Comparison of ENCODE assay signal across 9 cellular contexts in the genomic region with DNA sequence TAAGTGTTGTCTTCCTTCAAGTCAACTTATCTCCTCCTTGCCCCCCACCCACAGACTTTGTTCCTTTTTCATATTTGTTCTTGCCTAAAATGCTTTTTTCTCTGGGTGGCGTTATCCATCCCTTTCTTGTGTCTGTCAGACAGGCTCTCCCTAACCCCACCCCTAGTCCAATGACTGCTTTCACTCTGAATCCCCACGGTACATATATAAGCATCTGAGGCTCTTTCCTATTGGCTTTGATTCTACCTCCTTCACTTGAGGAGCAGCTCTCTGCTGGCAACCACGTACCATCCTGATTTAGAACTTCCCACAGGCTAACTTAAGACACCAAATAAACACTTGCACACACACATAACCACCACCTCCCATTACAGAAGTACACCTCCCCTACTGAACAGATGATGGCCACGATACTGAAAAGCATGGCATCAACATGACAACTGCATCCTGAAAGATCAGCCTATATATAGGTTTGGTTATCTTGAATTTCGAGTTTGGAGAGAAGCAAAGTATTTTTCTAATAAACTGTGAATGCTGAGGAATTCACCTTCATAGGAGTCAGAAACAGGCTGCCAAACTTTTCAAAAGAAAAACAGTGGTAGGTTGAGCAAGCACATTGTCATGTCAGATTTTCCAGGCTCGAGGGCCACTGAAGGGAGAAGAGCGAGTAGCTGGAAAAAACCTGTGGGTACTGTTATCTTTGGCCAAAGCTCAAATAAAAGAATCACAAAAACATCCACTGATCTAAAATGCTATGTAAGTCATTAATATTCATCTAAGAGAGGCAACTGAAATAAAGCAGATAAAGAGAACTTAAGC. TPM values are rescaled to one million over a fixed set of nuclear protein-coding genes. Genes with fewer than 3 reads are reported as not detected.
A peak's percentile ranks its signal among the peaks of the same experiment; 100 is the strongest.
DNase-seq lines count a peak whose midpoint lies in the region; ATAC-seq, FAIRE-seq and TF ChIP-seq lines count a peak whose summit lies in the region.
"Had no signal": no experiment of that assay in that cellular context is flagged by ENCODE, and none has a peak within 500 bp of the region (broad histone marks: within the 10 kb centered on the region; RNA-seq: fewer than 3 reads in every experiment).

No MANE protein-coding gene starts in this region.

- H3K4me1 Mint-ChIP-seq in activated T-cell treated with anti-CD3 and anti-CD28 coated beads, Interleukin-2, amount 50 U/mL, for 72 hours (ENCODE audit: low read depth), result peaks cover 89% of the 10 kb centered on the region
- H3K4me1 Mint-ChIP-seq in activated T-helper 2 cell treated with anti-CD3 and anti-CD28 coated beads, Interferon-gamma antibody, Interleukin-2, Interleukin-4, amounts not matched to agents 10 μg/mL and 5 μg/mL and 100 μg/mL, durations not matched to agents 14 hours and 24 hours and 36 hours (ENCODE audit: low read depth), result peaks cover 69% of the 10 kb centered on the region
- H3K4me1 Mint-ChIP-seq in stimulated activated memory B cell treated with anti-CD40 and anti-IgM and Interleukin-4, amounts not matched to agents 10 μg/mL and 1 μg/mL and 100 μg/mL, for 72 hours, result peaks cover 80% of the 10 kb centered on the region

- H3K27me3 Mint-ChIP-seq in activated T-cell treated with anti-CD3 and anti-CD28 coated beads, Interleukin-2, amount 50 U/mL, for 72 hours (ENCODE audit: low read depth), result no peaks in the 10 kb centered on the region
- H3K27me3 Mint-ChIP-seq in activated T-helper 2 cell treated with anti-CD3 and anti-CD28 coated beads, Interferon-gamma antibody, Interleukin-2, Interleukin-4, amounts not matched to agents 10 μg/mL and 5 μg/mL and 100 μg/mL, durations not matched to agents 14 hours and 24 hours and 36 hours (ENCODE audit: low read depth), result no peaks in the 10 kb centered on the region
- H3K27me3 Mint-ChIP-seq in stimulated activated memory B cell treated with anti-CD40 and anti-IgM and Interleukin-4, amounts not matched to agents 10 μg/mL and 1 μg/mL and 100 μg/mL, for 72 hours, result no peaks in the 10 kb centered on the region

- TF ChIP-seq CTCF in fibroblast of the aortic adventitia (IDR thresholded peaks at IDR 0.05; ENCODE audit: insufficient read depth, low read length), result no peak
- no peak for TF ChIP-seq CTCF in D721Med (IDR thresholded peaks at IDR 0.05; ENCODE audit: insufficient read depth, missing control alignments)

- peak overlapping the region; percentile 44 for H3K4me3 Mint-ChIP-seq in activated T-cell treated with anti-CD3 and anti-CD28 coated beads, Interleukin-2, amount 50 U/mL, for 72 hours
- H3K4me3 Mint-ChIP-seq in activated T-helper 2 cell treated with anti-CD3 and anti-CD28 coated beads, Interferon-gamma antibody, Interleukin-2, Interleukin-4, amounts not matched to agents 10 μg/mL and 5 μg/mL and 100 μg/mL, durations not matched to agents 14 hours and 24 hours and 36 hours (ENCODE audit: low read depth), result peak overlapping the region; percentile 43
- peak overlapping the region; percentile 32 for H3K4me3 Mint-ChIP-seq in stimulated activated memory B cell treated with anti-CD40 and anti-IgM and Interleukin-4, amounts not matched to agents 10 μg/mL and 1 μg/mL and 100 μg/mL, for 72 hours

- H3K36me3 Mint-ChIP-seq in activated T-cell treated with anti-CD3 and anti-CD28 coated beads, Interleukin-2, amount 50 U/mL, for 72 hours (ENCODE audit: insufficient read depth in 2 of 2), result peaks cover 14 to 29% of the 10 kb centered on the region in 2 donors
- H3K36me3 Mint-ChIP-seq in activated T-helper 2 cell treated with anti-CD3 and anti-CD28 coated beads, Interferon-gamma antibody, Interleukin-2, Interleukin-4, amounts not matched to agents 10 μg/mL and 5 μg/mL and 100 μg/mL, durations not matched to agents 14 hours and 24 hours and 36 hours (ENCODE audit: low read depth), result peaks cover 55% of the 10 kb centered on the region
- peaks cover 35% of the 10 kb centered on the region for H3K36me3 Mint-ChIP-seq in stimulated activated memory B cell treated with anti-CD40 and anti-IgM and Interleukin-4, amounts not matched to agents 10 μg/mL and 1 μg/mL and 100 μg/mL, for 72 hours

- ATAC-seq in activated T-cell treated with anti-CD3 and anti-CD28 coated beads, Interleukin-2, amount 50 U/mL, for 72 hours (replicated peaks in 1 of 2), result peak in 1 of 2 donors; percentile 27
- ATAC-seq in stimulated activated memory B cell treated with anti-CD40 and anti-IgM and Interleukin-4, amounts not matched to agents 10 μg/mL and 1 μg/mL and 100 μg/mL, for 72 hours, result peak; percentile 35
- ATAC-seq in HG03432 (IDR thresholded peaks at IDR 0.05; ENCODE audit: unreplicated experiment) (no peak), GM21381 (IDR thresholded peaks at IDR 0.05; ENCODE audit: unreplicated experiment) (no peak)

- intact Hi-C loops in activated T-helper 2 cell treated with anti-CD3 and anti-CD28 coated beads, Interferon-gamma antibody, Interleukin-2, Interleukin-4, amounts not matched to agents 10 μg/mL and 5 μg/mL and 100 μg/mL, durations not matched to agents 14 hours and 24 hours and 36 hours (cut with micrococcal nuclease), result loop anchor here (1.0 to 2.0 kb wide), 2 partner anchors 15 to 22 kb away; no protein-coding TSS in a partner anchor

- H3K9me3 Mint-ChIP-seq in activated T-cell treated with anti-CD3 and anti-CD28 coated beads, Interleukin-2, amount 50 U/mL, for 72 hours, result no peaks in the 10 kb centered on the region
- H3K9me3 Mint-ChIP-seq in activated T-helper 2 cell treated with anti-CD3 and anti-CD28 coated beads, Interferon-gamma antibody, Interleukin-2, Interleukin-4, amounts not matched to agents 10 μg/mL and 5 μg/mL and 100 μg/mL, durations not matched to agents 14 hours and 24 hours and 36 hours, result no peaks in the 10 kb centered on the region
- H3K9me3 Mint-ChIP-seq in stimulated activated memory B cell treated with anti-CD40 and anti-IgM and Interleukin-4, amounts not matched to agents 10 μg/mL and 1 μg/mL and 100 μg/mL, for 72 hours, result no peaks in the 10 kb centered on the region

- H3K4me3 ChIP-seq in fibroblast of the aortic adventitia (ENCODE audit: low read depth, low read length), result no peak overlapping the region

- H3K27ac Mint-ChIP-seq in activated T-cell treated with anti-CD3 and anti-CD28 coated beads, Interleukin-2, amount 50 U/mL, for 72 hours, result peak overlapping the region; percentile 72
- H3K27ac Mint-ChIP-seq in activated T-helper 2 cell treated with anti-CD3 and anti-CD28 coated beads, Interferon-gamma antibody, Interleukin-2, Interleukin-4, amounts not matched to agents 10 μg/mL and 5 μg/mL and 100 μg/mL, durations not matched to agents 14 hours and 24 hours and 36 hours, result peak overlapping the region; percentile 81
- peak overlapping the region; percentile 55 for H3K27ac Mint-ChIP-seq in stimulated activated memory B cell treated with anti-CD40 and anti-IgM and Interleukin-4, amounts not matched to agents 10 μg/mL and 1 μg/mL and 100 μg/mL, for 72 hours

- no peak for FAIRE-seq in D721Med (lab: Jason Lieb, UNC)

- DNase-seq in activated T-cell treated with anti-CD3 and anti-CD28 coated beads, Interleukin-2, amount 50 U/mL, for 72 hours, result no peak
- no peak for DNase-seq in activated T-cell treated with anti-CD3 and anti-CD28 coated beads, Interleukin-2, amount 50 U/mL, for 1 hour
- DNase-seq in activated T-helper 2 cell treated with anti-CD3 and anti-CD28 coated beads, Interferon-gamma antibody, Interleukin-2, Interleukin-4, amounts not matched to agents 10 μg/mL and 5 μg/mL and 100 μg/mL, durations not matched to agents 14 hours and 24 hours and 36 hours (ENCODE audit: low spot score), result no peak
- DNase-seq in fibroblast of the aortic adventitia (ENCODE audit: low read depth) (peak; percentile 88), D721Med (ENCODE audit: insufficient read length, low spot score) (no peak)
- DNase-seq: amygdala had no signal

RNA-seq across cellular contexts. Expression of a gene that starts 24.3 kb away (rescaled TPM):
- total RNA-seq in activated T-cell treated with anti-CD3 and anti-CD28 coated beads, Interleukin-2, amount 50 U/mL, for 72 hours, result 100 to 1,000 TPM; 346 to 380 TPM
- total RNA-seq in activated T-helper 2 cell treated with anti-CD3 and anti-CD28 coated beads, Interferon-gamma antibody, Interleukin-2, Interleukin-4, amounts not matched to agents 10 μg/mL and 5 μg/mL and 100 μg/mL, durations not matched to agents 14 hours and 24 hours and 36 hours, result 250 and 262 TPM in 2 replicates
- total RNA-seq in fibroblast of the aortic adventitia (ENCODE audit: low replicate concordance), result 103 and 137 TPM in 2 replicates

RNA-seq across cellular contexts. Expression of a gene that starts 59.1 kb away (rescaled TPM):
- 1 to 10 TPM; 2.4 to 4.3 TPM for total RNA-seq in activated T-cell treated with anti-CD3 and anti-CD28 coated beads, Interleukin-2, amount 50 U/mL, for 72 hours
- total RNA-seq in activated T-helper 2 cell treated with anti-CD3 and anti-CD28 coated beads, Interferon-gamma antibody, Interleukin-2, Interleukin-4, amounts not matched to agents 10 μg/mL and 5 μg/mL and 100 μg/mL, durations not matched to agents 14 hours and 24 hours and 36 hours, result 3.5 and 3.8 TPM in 2 replicates
- 639 and 721 TPM in 2 replicates for total RNA-seq in fibroblast of the aortic adventitia (ENCODE audit: low replicate concordance)

Comparison
In these comparisons a context has a peak if more than half of its experiments do, and no peak if none do; other contexts are left out.
1. RNA of a gene that starts 59.1 kb away (total RNA-seq): 639 to 721 TPM in fibroblast of the aortic adventitia; 2.4 to 4.3 TPM in activated T-cell treated with anti-CD3 and anti-CD28 coated beads, Interleukin-2, amount 50 U/mL, for 72 hours and 3.5 to 3.8 TPM in activated T-helper 2 cell treated with anti-CD3 and anti-CD28 coated beads, Interferon-gamma antibody, Interleukin-2, Interleukin-4, amounts not matched to agents 10 μg/mL and 5 μg/mL and 100 μg/mL, durations not matched to agents 14 hours and 24 hours and 36 hours; every median in the first group is over 100 times any median in the second.
2. Peak in every context shown above with its lines, with median percentiles within 50 percentile points of each other: H3K27ac Mint-ChIP-seq and H3K4me3 Mint-ChIP-seq.